ENCODE assay signal across 7 cellular contexts in genomic region chr22:45007247-45007945, GRCh38. TPM values are rescaled to one million over a fixed set of nuclear protein-coding genes. Genes with fewer than 3 reads are reported as not detected.
DNase-seq lines count a peak whose midpoint lies in the region; ATAC-seq and TF ChIP-seq lines count a peak whose summit lies in the region.

No MANE protein-coding gene starts in this region.

- H3K4me1 ChIP-seq in HUES6 (ENCODE audit: control insufficient read depth, insufficient read depth, low read length) (peaks cover 24% of the 10 kb centered on the region), iPS-18a (ENCODE audit: control insufficient read depth, low read depth, low read length) (peaks cover 27% of the 10 kb centered on the region), subcutaneous abdominal adipose tissue (ENCODE audit: control insufficient read depth in 5 of 5, insufficient read depth in 5 of 5, low read length in 5 of 5) (peaks cover 0 to 28% (median 20%) of the 10 kb centered on the region in 5 donors)

- TF ChIP-seq CTCF in lower leg skin (IDR thresholded peaks at IDR 0.05), result no peak

- no peaks in the 10 kb centered on the region for H3K9me3 ChIP-seq in HUES6 (ENCODE audit: control insufficient read depth, insufficient read depth, low read depth, low read length)
- no peaks in the 10 kb centered on the region for H3K9me3 ChIP-seq in iPS-18a (ENCODE audit: control insufficient read depth, low read depth, low read length)
- peaks cover 0 to 2% (median 0%) of the 10 kb centered on the region in 5 donors for H3K9me3 ChIP-seq in subcutaneous abdominal adipose tissue (ENCODE audit: control insufficient read depth in 5 of 5, low read length in 5 of 5)

- H3K9ac ChIP-seq in HUES6 (ENCODE audit: low read length), result peak overlapping the region; percentile 91
- H3K9ac ChIP-seq in iPS-18a (ENCODE audit: low read length), result peak overlapping the region; percentile 87
- no peak overlapping the region for H3K9ac ChIP-seq in subcutaneous abdominal adipose tissue (ENCODE audit: low read length in 5 of 5)

- intact Hi-C loops in lower leg skin (cut with DNase I; ENCODE audit: low total_unique reads), result no loop called here

- H3K27ac ChIP-seq in HUES6 (ENCODE audit: low read depth, low read length), result peak overlapping the region; percentile 92; the same call in 1 of the 2 replicates
- peak overlapping the region; percentile 55 for H3K27ac ChIP-seq in angular gyrus (ENCODE audit: low read depth, low read length)
- peak overlapping the region; percentile 78 for H3K27ac ChIP-seq in iPS-18a (ENCODE audit: low read length)
- no peak overlapping the region for H3K27ac ChIP-seq in subcutaneous abdominal adipose tissue (ENCODE audit: low read depth, low read length)

- H3K4me3 ChIP-seq in HUES6 (ENCODE audit: low read depth, low read length) (peak overlapping the region; percentile 95), iPS-18a (ENCODE audit: low read length) (peak overlapping the region; percentile 97), subcutaneous abdominal adipose tissue (ENCODE audit: low read depth in 1 of 5, low read length in 5 of 5) (peak overlapping the region in 3 of 5 donors; percentile 22 to 36 (median 34)), lower leg skin (ENCODE audit: low read depth, poor library complexity, severe bottlenecking) (no peak overlapping the region)

- DNase-seq in lower leg skin (ENCODE audit: low spot score in 2 of 2), result no peak

- ATAC-seq in GM21619 (IDR thresholded peaks at IDR 0.05; ENCODE audit: unreplicated experiment) (no peak), HG02885 (IDR thresholded peaks at IDR 0.05; ENCODE audit: poor library complexity, unreplicated experiment) (no peak)

- H3K27me3 ChIP-seq in HUES6 (ENCODE audit: control insufficient read depth, insufficient read depth, low read length) (no peaks in the 10 kb centered on the region), iPS-18a (ENCODE audit: control insufficient read depth, insufficient read depth, low read length) (no peaks in the 10 kb centered on the region), subcutaneous abdominal adipose tissue (ENCODE audit: control insufficient read depth in 5 of 5, insufficient read depth in 4 of 5, low read length in 5 of 5) (peaks cover 29 to 60% (median 43%) of the 10 kb centered on the region in 5 donors)

- TF ChIP-seq POLR2A in lower leg skin (IDR thresholded peaks at IDR 0.05), result no peak

- 0 to 1% methylated on average over 16 to 39 of the region's 91 CpGs for WGBS in lower leg skin, 2 donors

- H3K36me3 ChIP-seq in HUES6 (ENCODE audit: control insufficient read depth, insufficient read depth, low read length), result peaks cover 28% of the 10 kb centered on the region
- H3K36me3 ChIP-seq in iPS-18a (ENCODE audit: control insufficient read depth, low read depth, low read length), result peaks cover 23% of the 10 kb centered on the region
- H3K36me3 ChIP-seq in subcutaneous abdominal adipose tissue (ENCODE audit: control insufficient read depth in 5 of 5, insufficient read depth in 5 of 5, low read length in 5 of 5), result no peaks in the 10 kb centered on the region

RNA-seq across cellular contexts. Expression of gene PHF21B, which starts 2.4 kb away (rescaled TPM):
- under 1 TPM in 2 of 4 donors, not detected in 2; 0.17 to 0.62 TPM for total RNA-seq in lower leg skin

Comparison
In these comparisons a context has a peak if more than half of its experiments do, and no peak if none do; other contexts are left out.
1. H3K9ac ChIP-seq: peak in HUES6 (single experiment) and iPS-18a (single experiment); none in subcutaneous abdominal adipose tissue (0 of 5).